Comparison of ENCODE assay signal across 8 cellular contexts in genomic region chr20:3786126-3786484, GRCh38. TPM values are rescaled to one million over a fixed set of nuclear protein-coding genes. Genes with fewer than 3 reads are reported as not detected.
A peak's percentile ranks its signal among the peaks of the same experiment; 100 is the strongest.
DNase-seq lines count a peak whose midpoint lies in the region; ATAC-seq and TF ChIP-seq lines count a peak whose summit lies in the region.

No MANE protein-coding gene starts in this region.

- no peaks in the 10 kb centered on the region for H3K27me3 Mint-ChIP-seq in activated naive CD8-positive, alpha-beta T cell treated with anti-CD3 and anti-CD28 coated beads, Interleukin-2, amount 50 U/mL, for 24 hours

- DNase-seq in activated CD8-positive, alpha-beta memory T cell treated with anti-CD3 and anti-CD28 coated beads for 24 hours, result peak; percentile 77
- DNase-seq in activated CD8-positive, alpha-beta memory T cell treated with anti-CD3 and anti-CD28 coated beads, Interleukin-2, amount 50 U/mL, for 4 hours, result no peak
- DNase-seq in NCI-H69 (lab: John Stamatoyannopoulos, UW) (peak; percentile 75), left ventricle myocardium superior (peak; percentile 74), retinal pigment epithelial cell (ENCODE audit: low read depth) (no peak), NK-92 (lab: John Stamatoyannopoulos, UW; ENCODE audit: unreplicated experiment) (no peak)
- DNase-seq in activated naive CD8-positive, alpha-beta T cell treated with anti-CD3 and anti-CD28 coated beads, Interleukin-2, amount 50 U/mL, for 24 hours, result peak; percentile 54

- no peak for TF ChIP-seq CTCF in retinal pigment epithelial cell (conservative IDR thresholded peaks at IDR 0.05; ENCODE audit: low read depth, low read length)

- H3K4me3 ChIP-seq in retinal pigment epithelial cell (ENCODE audit: low read length), result peak overlapping the region; percentile 60

- no peaks in the 10 kb centered on the region for H3K9me3 Mint-ChIP-seq in activated naive CD8-positive, alpha-beta T cell treated with anti-CD3 and anti-CD28 coated beads, Interleukin-2, amount 50 U/mL, for 24 hours

- intact Hi-C loops in left ventricle myocardium superior (cut with micrococcal nuclease), result loop anchor here (5.0 kb wide), 1 partner anchor 36 kb away; the partner anchor contains the start of gene AP5S1

- peak overlapping the region; percentile 88 for H3K27ac Mint-ChIP-seq in activated naive CD8-positive, alpha-beta T cell treated with anti-CD3 and anti-CD28 coated beads, Interleukin-2, amount 50 U/mL, for 24 hours

- H3K4me1 Mint-ChIP-seq in activated naive CD8-positive, alpha-beta T cell treated with anti-CD3 and anti-CD28 coated beads, Interleukin-2, amount 50 U/mL, for 24 hours, result peaks cover 38% of the 10 kb centered on the region

- H3K4me3 Mint-ChIP-seq in activated naive CD8-positive, alpha-beta T cell treated with anti-CD3 and anti-CD28 coated beads, Interleukin-2, amount 50 U/mL, for 24 hours, result peak overlapping the region; percentile 84

- H3K36me3 Mint-ChIP-seq in activated naive CD8-positive, alpha-beta T cell treated with anti-CD3 and anti-CD28 coated beads, Interleukin-2, amount 50 U/mL, for 24 hours (ENCODE audit: low read depth), result peaks cover 5% of the 10 kb centered on the region

- ATAC-seq in HG02763 (IDR thresholded peaks at IDR 0.05; ENCODE audit: unreplicated experiment) (peak; percentile 3), left ventricle myocardium superior (peak; percentile 4)
- peak; percentile 12 for ATAC-seq in activated naive CD8-positive, alpha-beta T cell treated with anti-CD3 and anti-CD28 coated beads, Interleukin-2, amount 50 U/mL, for 24 hours

RNA-seq across cellular contexts. Expression of gene CENPB, which starts 0.4 kb away (rescaled TPM):
- 68.3 TPM for total RNA-seq in left ventricle myocardium superior

RNA-seq across cellular contexts. Expression of gene SPEF1, which starts 4.9 kb away (rescaled TPM):
- total RNA-seq in left ventricle myocardium superior, result not detected

RNA-seq across cellular contexts. Expression of gene CDC25B, which starts 10.0 kb away (rescaled TPM):
- total RNA-seq in left ventricle myocardium superior, result 7.5 TPM

RNA-seq across cellular contexts. Expression of gene ADISSP, which starts 18.6 kb away (rescaled TPM):
- total RNA-seq in left ventricle myocardium superior, result 10.3 TPM

RNA-seq across cellular contexts. Expression of gene AP5S1, which starts 34.2 kb away (rescaled TPM):
- total RNA-seq in left ventricle myocardium superior, result 10.2 TPM

Comparison
In these comparisons a context has a peak if more than half of its experiments do, and no peak if none do; other contexts are left out.
1. DNase-seq: peak in activated CD8-positive, alpha-beta memory T cell treated with anti-CD3 and anti-CD28 coated beads for 24 hours (single experiment), NCI-H69 (single experiment), activated naive CD8-positive, alpha-beta T cell treated with anti-CD3 and anti-CD28 coated beads, Interleukin-2, amount 50 U/mL, for 24 hours (single experiment) and left ventricle myocardium superior (single experiment); none in activated CD8-positive, alpha-beta memory T cell treated with anti-CD3 and anti-CD28 coated beads, Interleukin-2, amount 50 U/mL, for 4 hours (single experiment), retinal pigment epithelial cell (single experiment) and NK-92 (single experiment).
2. Peak in every context shown above with its lines, with median percentiles within 50 percentile points of each other: ATAC-seq.